Comparison of ENCODE assay signal across 8 cellular contexts in the genomic region with DNA sequence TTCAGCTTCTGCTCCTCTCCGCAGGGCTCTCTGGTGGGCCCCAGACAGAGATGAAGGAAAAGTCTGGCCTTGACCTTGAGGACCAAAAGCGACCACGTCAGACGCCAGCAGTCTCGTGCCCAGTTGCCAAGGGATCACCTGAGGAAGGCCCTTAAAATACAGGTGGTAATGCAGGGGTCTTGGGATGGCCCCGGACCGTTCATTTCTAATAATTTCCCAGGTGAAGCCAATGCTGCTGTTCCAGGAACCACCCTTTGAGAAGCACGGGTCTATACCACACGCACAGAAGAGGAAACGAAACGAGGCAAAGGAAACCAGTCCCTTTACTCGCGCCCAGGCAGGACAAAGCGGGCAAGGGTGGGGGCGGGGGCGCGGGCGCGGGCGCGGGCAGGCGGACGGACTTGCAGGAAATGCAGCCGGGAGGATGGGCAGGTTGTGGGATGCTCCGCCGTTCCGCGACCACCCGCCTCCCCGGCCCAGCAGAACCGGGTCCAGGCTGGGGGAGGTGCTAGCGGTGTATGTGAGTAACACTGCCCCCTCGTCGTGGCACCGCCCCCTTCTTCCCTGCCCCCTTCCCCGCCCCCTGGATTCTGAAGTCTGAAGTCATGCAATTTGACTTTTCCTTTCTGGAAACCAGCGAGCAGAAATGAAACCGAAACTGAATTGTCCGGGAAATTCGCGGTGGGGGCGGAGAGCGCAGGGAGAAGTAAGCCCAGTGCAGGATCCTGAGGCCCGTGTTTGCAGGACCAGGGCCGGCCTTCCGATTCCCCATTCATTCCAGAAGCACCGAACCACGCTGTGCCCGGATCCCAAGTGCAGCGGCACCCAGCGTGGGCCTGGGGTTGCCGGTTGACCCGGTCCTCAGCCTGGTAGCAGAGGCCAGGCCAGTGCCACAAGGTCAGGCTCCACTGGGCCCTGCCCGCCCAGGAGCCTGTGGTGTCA. TPM values are rescaled to one million over a fixed set of nuclear protein-coding genes. Genes with fewer than 3 reads are reported as not detected.
A peak's percentile ranks its signal among the peaks of the same experiment; 100 is the strongest.
DNase-seq lines count a peak whose midpoint lies in the region; ATAC-seq, FAIRE-seq and TF ChIP-seq lines count a peak whose summit lies in the region.

No MANE protein-coding gene starts in this region.

- no peak for TF ChIP-seq CTCF in GM12865 (IDR thresholded peaks at IDR 0.05; ENCODE audit: insufficient read depth, low read depth, low read length, missing control alignments)
- TF ChIP-seq CTCF in D721Med (IDR thresholded peaks at IDR 0.05; ENCODE audit: insufficient read depth, missing control alignments), result no peak

- H3K9me3 Mint-ChIP-seq in activated CD4-positive, alpha-beta T cell treated with anti-CD3 and anti-CD28 coated beads, Interleukin-2, amount 10 ng/mL, durations not matched to agents 24 days and 14 days, result peaks cover 5% of the 10 kb centered on the region

- intact Hi-C loops in activated CD4-positive, alpha-beta T cell treated with anti-CD3 and anti-CD28 coated beads, Interleukin-2, amount 10 ng/mL, durations not matched to agents 24 days and 14 days (cut with micrococcal nuclease), result loop anchor here (10.0 kb wide), 1 partner anchor 815 kb away; no protein-coding TSS in a partner anchor

- peak overlapping the region; percentile 86 for H3K27ac Mint-ChIP-seq in activated CD4-positive, alpha-beta T cell treated with anti-CD3 and anti-CD28 coated beads, Interleukin-2, amount 10 ng/mL, durations not matched to agents 24 days and 14 days

- peaks cover 52% of the 10 kb centered on the region for H3K4me1 Mint-ChIP-seq in activated CD4-positive, alpha-beta T cell treated with anti-CD3 and anti-CD28 coated beads, Interleukin-2, amount 10 ng/mL, durations not matched to agents 24 days and 14 days

- peak overlapping the region; percentile 86 for H3K4me3 Mint-ChIP-seq in activated CD4-positive, alpha-beta T cell treated with anti-CD3 and anti-CD28 coated beads, Interleukin-2, amount 10 ng/mL, durations not matched to agents 24 days and 14 days

- peaks cover 2% of the 10 kb centered on the region for H3K27me3 Mint-ChIP-seq in activated CD4-positive, alpha-beta T cell treated with anti-CD3 and anti-CD28 coated beads, Interleukin-2, amount 10 ng/mL, durations not matched to agents 24 days and 14 days

- ATAC-seq in HG02870 (IDR thresholded peaks at IDR 0.05; ENCODE audit: unreplicated experiment) (peak; percentile 85), left lobe of liver (peak; percentile 87)

- H3K36me3 Mint-ChIP-seq in activated CD4-positive, alpha-beta T cell treated with anti-CD3 and anti-CD28 coated beads, Interleukin-2, amount 10 ng/mL, durations not matched to agents 24 days and 14 days (ENCODE audit: low read depth), result peaks cover 3% of the 10 kb centered on the region

- FAIRE-seq in D721Med (lab: Jason Lieb, UNC), result no peak

- DNase-seq in GM12865 (ENCODE audit: low read depth) (peak; percentile 82), NCI-H2196 (lab: John Stamatoyannopoulos, UW; ENCODE audit: unreplicated experiment) (peak; percentile 91), dermis blood vessel endothelial cell (peak; percentile 88), left lobe of liver (ENCODE audit: low spot score) (peak; percentile 88), D721Med (ENCODE audit: insufficient read length, low spot score) (no peak)
- peak; percentile 89 for DNase-seq in activated CD4-positive, alpha-beta T cell treated with anti-CD3 and anti-CD28 coated beads, Interleukin-2, amount 10 ng/mL, durations not matched to agents 24 days and 14 days
- peak; percentile 44 to 56 for DNase-seq in stimulated activated CD4-positive, alpha-beta T cell treated with anti-CD3 and anti-CD28 coated beads, Interleukin-2, amount 100 ng/mL, for 24 hours

- H3K4me3 ChIP-seq in GM12865 (ENCODE audit: low read depth, low read length), result peak overlapping the region; percentile 58

RNA-seq across cellular contexts. Expression of a gene that starts 5.8 kb away (rescaled TPM):
- 88.8 and 90.5 TPM in 2 replicates for total RNA-seq in activated CD4-positive, alpha-beta T cell treated with anti-CD3 and anti-CD28 coated beads, Interleukin-2, amount 10 ng/mL, durations not matched to agents 24 days and 14 days
- total RNA-seq in dermis blood vessel endothelial cell (10.0 and 10.4 TPM in 2 replicates), left lobe of liver (8.5 TPM)

RNA-seq across cellular contexts. Expression of a gene that starts 58.4 kb away (rescaled TPM):
- 8.6 and 11.5 TPM in 2 replicates for total RNA-seq in activated CD4-positive, alpha-beta T cell treated with anti-CD3 and anti-CD28 coated beads, Interleukin-2, amount 10 ng/mL, durations not matched to agents 24 days and 14 days
- total RNA-seq in dermis blood vessel endothelial cell (0.19 and 0.85 TPM in 2 replicates), left lobe of liver (0.75 TPM)
